ENCODE assay signal across 1 cellular context in genomic region chr14:37625597-37626595, GRCh38.
TF ChIP-seq lines count a peak whose summit lies in the region.

No MANE protein-coding gene starts in this region.

TF ChIP-seq in HepG2, 621 proteins besides CTCF, POLR2A, EP300 and RAD21 (continued from another document):
- TF ChIP-seq ARID5B (CRISPR knock-in tag; IDR thresholded peaks at IDR 0.05) = peak; percentile 45
- TF ChIP-seq CREM (IDR thresholded peaks at IDR 0.05) = peak; percentile 43
- no peak for TF ChIP-seq CREM (CRISPR knock-in tag; IDR thresholded peaks at IDR 0.05)
- TF ChIP-seq ZNF530 (CRISPR knock-in tag; IDR thresholded peaks at IDR 0.05; ENCODE audit: low read depth) = no peak
- TF ChIP-seq ZNF646 (CRISPR knock-in tag; IDR thresholded peaks at IDR 0.05) = no peak
- TF ChIP-seq AKNA (CRISPR knock-in tag; IDR thresholded peaks at IDR 0.05; ENCODE audit: borderline replicate concordance) = no peak
- TF ChIP-seq ZNF317 (CRISPR knock-in tag; IDR thresholded peaks at IDR 0.05) = 0 out of 2 replicates have a peak, but pooled peaks have one; percentile 49
- no peak for TF ChIP-seq ZZZ3 (CRISPR knock-in tag; IDR thresholded peaks at IDR 0.05; ENCODE audit: borderline replicate concordance)
- no peak for TF ChIP-seq ZNF44 (CRISPR knock-in tag; IDR thresholded peaks at IDR 0.05)
- no peak for TF ChIP-seq DMTF1 (CRISPR knock-in tag; IDR thresholded peaks at IDR 0.05)
- TF ChIP-seq CREB1 (IDR thresholded peaks at IDR 0.05) = no peak
- TF ChIP-seq CREB1 (CRISPR knock-in tag; IDR thresholded peaks at IDR 0.05) = no peak
- no peak for TF ChIP-seq HOXA3 (CRISPR knock-in tag; IDR thresholded peaks at IDR 0.05)
- peak; percentile 33; the same call in 1 of the 2 replicates for TF ChIP-seq ZMYM4 (CRISPR knock-in tag; IDR thresholded peaks at IDR 0.05)
